Comparison of ENCODE assay signal across 8 cellular contexts in genomic region chr17:65556014-65556909, GRCh38. TPM values are rescaled to one million over a fixed set of nuclear protein-coding genes. Genes with fewer than 3 reads are reported as not detected.
A peak's percentile ranks its signal among the peaks of the same experiment; 100 is the strongest.
DNase-seq lines count a peak whose midpoint lies in the region; ATAC-seq and TF ChIP-seq lines count a peak whose summit lies in the region.

No MANE protein-coding gene starts in this region.

- no peaks in the 10 kb centered on the region for H3K36me3 Mint-ChIP-seq in chondrocyte (ENCODE audit: low read depth)

- H3K9ac ChIP-seq in liver (ENCODE audit: low read depth in 1 of 2, low read length in 2 of 2), result no peak overlapping the region

- peak; percentile 62 for DNase-seq in AG08395 (ENCODE audit: low spot score)
- DNase-seq in NCI-H1105 treated with DMSO at 0.1 percent for 48 hours (lab: John Stamatoyannopoulos, UW), result peak; percentile 18
- DNase-seq in activated CD4-positive, alpha-beta T cell treated with anti-CD3 and anti-CD28 coated beads for 1 hour, result peak; percentile 86
- peak; percentile 87 for DNase-seq in chondrocyte (ENCODE audit: low spot score)
- peak; percentile 82 to 96 for DNase-seq in stimulated activated CD4-positive, alpha-beta T cell treated with anti-CD3 and anti-CD28 coated beads, Interleukin-4, amount 100 ng/mL, for 4 hours

- H3K4me3 ChIP-seq in liver (ENCODE audit: low read depth in 1 of 3, low read length in 3 of 3), result no peak overlapping the region

- WGBS in liver, result 57% methylated on average over 17 of the region's 17 CpGs

- peak; percentile 85 for TF ChIP-seq CTCF in chondrocyte (IDR thresholded peaks at IDR 0.05)
- peak; percentile 72 for TF ChIP-seq CTCF in liver (IDR thresholded peaks at IDR 0.05; ENCODE audit: low read depth, low read length, missing input control)

- ATAC-seq in GM18502 (IDR thresholded peaks at IDR 0.05; ENCODE audit: poor library complexity, unreplicated experiment) (peak; percentile 52), HG03045 (IDR thresholded peaks at IDR 0.05; ENCODE audit: unreplicated experiment) (no peak)

- H3K9me3 ChIP-seq in liver (ENCODE audit: control insufficient read depth in 4 of 4, low read length in 3 of 4), result no peaks in the 10 kb centered on the region

- no peak overlapping the region for H3K4me3 Mint-ChIP-seq in chondrocyte (ENCODE audit: unreplicated experiment)

- H3K27ac Mint-ChIP-seq in chondrocyte (ENCODE audit: unreplicated experiment), result no peak overlapping the region

- H3K27me3 ChIP-seq in liver (ENCODE audit: control insufficient read depth in 4 of 4, insufficient read depth in 4 of 4, low read length in 3 of 4), result no peaks in the 10 kb centered on the region

- H3K27ac ChIP-seq in liver (ENCODE audit: low read depth in 1 of 2, low read length in 2 of 2), result no peak overlapping the region

- H3K4me1 ChIP-seq in liver (ENCODE audit: control insufficient read depth in 4 of 4, insufficient read depth in 4 of 4, low read length in 3 of 4), result peaks cover 3 to 23% (median 19%) of the 10 kb centered on the region in 4 donors

- no peaks in the 10 kb centered on the region for H3K36me3 ChIP-seq in liver (ENCODE audit: control insufficient read depth in 4 of 4, insufficient read depth in 3 of 4, low read depth in 1 of 4, low read length in 3 of 4)

- H3K4me1 Mint-ChIP-seq in chondrocyte (ENCODE audit: low read depth), result peaks cover 30% of the 10 kb centered on the region

- TF ChIP-seq RAD21 in liver (IDR thresholded peaks at IDR 0.05), result peak; percentile 76 to 85

- no peaks in the 10 kb centered on the region for H3K9me3 Mint-ChIP-seq in chondrocyte (ENCODE audit: low read depth)

- no peaks in the 10 kb centered on the region for H3K27me3 Mint-ChIP-seq in chondrocyte (ENCODE audit: low read depth)

TF ChIP-seq in liver, 16 proteins besides CTCF, POLR2A, EP300 and RAD21:
- TF ChIP-seq EGR1 (IDR thresholded peaks at IDR 0.05; ENCODE audit: low read depth in 2 of 2) (no peak), FOXA2 (IDR thresholded peaks at IDR 0.05) (no peak), GABPA (IDR thresholded peaks at IDR 0.05 in 1 of 2, conservative IDR thresholded peaks at IDR 0.05 in 1 of 2) (no peak), YY1 (IDR thresholded peaks at IDR 0.05) (no peak), HNF4G (IDR thresholded peaks at IDR 0.05) (no peak), JUND (IDR thresholded peaks at IDR 0.05) (no peak), TAF1 (conservative IDR thresholded peaks at IDR 0.05) (no peak), NR2F2 (IDR thresholded peaks at IDR 0.05) (no peak), ZBTB33 (IDR thresholded peaks at IDR 0.05) (no peak), REST (IDR thresholded peaks at IDR 0.05) (no peak), FOXA1 (IDR thresholded peaks at IDR 0.05) (no peak), MAX (IDR thresholded peaks at IDR 0.05) (no peak), SP1 (IDR thresholded peaks at IDR 0.05) (no peak), ATF3 (IDR thresholded peaks at IDR 0.05) (no peak), HNF4A (conservative IDR thresholded peaks at IDR 0.05) (no peak), RXRA (IDR thresholded peaks at IDR 0.05) (no peak)
TF ChIP-seq in liver: peak in this region for 0.

RNA-seq across cellular contexts. Expression of gene AXIN2, which starts 5.2 kb away (rescaled TPM):
- total RNA-seq in chondrocyte, result 3.3 to 6.1 TPM (median 3.7 TPM) in 3 replicates
- total RNA-seq in liver, result 1 to 10 TPM; 1.0 to 3.5 TPM
- polyA plus RNA-seq in liver, result 1 to 10 TPM in 1 of 2 donors, under 1 TPM in 1; 0.33 to 1.9 TPM

Comparison
In these comparisons a context has a peak if more than half of its experiments do, and no peak if none do; other contexts are left out.
1. DNase-seq: peak in every context shown above with its lines; median percentile 89 in stimulated activated CD4-positive, alpha-beta T cell treated with anti-CD3 and anti-CD28 coated beads, Interleukin-4, amount 100 ng/mL, for 4 hours; 87 in chondrocyte; 86 in activated CD4-positive, alpha-beta T cell treated with anti-CD3 and anti-CD28 coated beads for 1 hour; 62 in AG08395; 18 in NCI-H1105 treated with DMSO at 0.1 percent for 48 hours.